ENCODE assay signal across 10 cellular contexts in the genomic region with DNA sequence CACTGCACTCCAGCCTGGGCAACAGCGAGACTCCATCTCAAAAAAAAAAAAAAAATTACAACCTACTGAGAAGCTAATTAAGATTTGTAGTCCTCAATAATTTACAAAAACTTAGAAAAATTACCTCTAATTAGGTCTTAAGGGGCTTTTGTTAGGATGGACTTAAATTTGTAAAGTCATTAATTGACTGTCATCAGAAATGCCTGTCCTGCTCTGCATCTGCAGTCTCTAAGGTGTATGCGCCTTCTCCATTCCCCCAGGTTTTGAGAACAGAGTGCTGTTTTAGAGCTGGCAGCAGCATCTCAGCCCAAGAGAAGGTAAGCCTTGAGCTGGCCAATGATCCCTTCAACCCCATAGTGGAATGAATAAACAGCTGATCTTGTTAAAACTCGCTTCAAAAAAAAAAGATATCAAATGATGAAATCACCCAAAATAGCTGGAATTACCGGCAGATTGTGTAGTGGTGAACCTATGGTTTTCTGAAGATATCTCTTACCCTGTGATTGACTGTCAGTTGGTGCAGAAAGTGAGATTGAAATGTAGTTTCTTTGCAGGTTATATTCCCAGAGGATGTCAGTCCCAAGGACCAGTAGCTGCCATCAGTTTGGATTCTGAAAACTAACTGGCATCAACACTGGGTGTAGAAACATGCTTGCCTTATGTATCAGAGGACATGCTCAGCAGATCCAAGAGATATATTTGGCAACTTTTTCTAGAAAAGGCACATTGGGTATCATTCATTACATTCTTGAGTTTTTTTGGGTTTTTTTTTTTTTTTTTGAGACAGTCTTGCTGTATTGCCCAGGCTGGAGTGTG. TPM values are rescaled to one million over a fixed set of nuclear protein-coding genes. Genes with fewer than 3 reads are reported as not detected.
DNase-seq lines count a peak whose midpoint lies in the region; ATAC-seq, FAIRE-seq and TF ChIP-seq lines count a peak whose summit lies in the region.
"Had no signal": no experiment of that assay in that cellular context is flagged by ENCODE, and none has a peak within 500 bp of the region (broad histone marks: within the 10 kb centered on the region; RNA-seq: fewer than 3 reads in every experiment).

No MANE protein-coding gene starts in this region.

- no peak for ATAC-seq in HG03025 (IDR thresholded peaks at IDR 0.05; ENCODE audit: low FRiP score, unreplicated experiment)
- ATAC-seq: left cardiac atrium had no signal

- H3K4me1 ChIP-seq in neutrophil (ENCODE audit: control insufficient read depth in 1 of 2, insufficient read depth in 1 of 2, low read depth in 1 of 2, low read length in 1 of 2): peaks cover 61 to 64% of the 10 kb centered on the region in 2 experiments

- no peak for TF ChIP-seq POLR2A in NB4 (IDR thresholded peaks at IDR 0.05; ENCODE audit: extremely low read depth, insufficient read length)
- TF ChIP-seq POLR2A in H54 (IDR thresholded peaks at IDR 0.05; ENCODE audit: low read depth, low read length): no peak

- DNase-seq in NB4 (ENCODE audit: low read depth) (no peak), coronary artery (ENCODE audit: low spot score) (no peak), G401 (ENCODE audit: low spot score) (no peak), midbrain (lab: John Stamatoyannopoulos, UW) (no peak), H54 (ENCODE audit: insufficient read length, low spot score) (no peak)
- DNase-seq: left cardiac atrium, NCI-H2081 treated with DMSO at 0.1 percent for 48 hours had no signal

- H3K36me3 ChIP-seq in neutrophil: peaks cover 40% of the 10 kb centered on the region

- H3K4me3 ChIP-seq in GM08714 (ENCODE audit: low read length) (peak overlapping the region; percentile 97), NB4 (ENCODE audit: low read depth, low read length) (peak overlapping the region; percentile 69), coronary artery (peak overlapping the region; percentile 81), neutrophil (ENCODE audit: low read depth in 1 of 2, low read length in 1 of 2) (no peak overlapping the region)

- H3K27ac ChIP-seq in coronary artery (no peak overlapping the region), neutrophil (peak overlapping the region; percentile 88)

- TF ChIP-seq CTCF in NB4 (IDR thresholded peaks at IDR 0.05; ENCODE audit: low read depth, low read length) (no peak), coronary artery (IDR thresholded peaks at IDR 0.05) (no peak), neutrophil (IDR thresholded peaks at IDR 0.05) (no peak)

- H3K27me3 ChIP-seq in neutrophil: no peaks in the 10 kb centered on the region

- in situ Hi-C loops in G401 (cut with HindIII; ENCODE audit: low sequenced_read_pairs): no loop called here

- no peaks in the 10 kb centered on the region for H3K9me3 ChIP-seq in neutrophil

- FAIRE-seq in H54 (lab: Jason Lieb, UNC): no peak

RNA-seq across cellular contexts. Expression of gene TRPV2, which starts 25.7 kb away (rescaled TPM):
- 41.8 and 47.6 TPM in 2 replicates for total RNA-seq in G401 (2014; rRNA removed; shearing (Covaris generic))

RNA-seq across cellular contexts. Expression of gene LRRC75A, which starts 51.0 kb away (rescaled TPM):
- 0.24 and 0.86 TPM in 2 replicates for total RNA-seq in G401 (2014; rRNA removed; shearing (Covaris generic))

Comparison
In these comparisons a context has a peak if more than half of its experiments do, and no peak if none do; other contexts are left out.
1. H3K4me3 ChIP-seq: peak in GM08714 (single experiment), NB4 (single experiment) and coronary artery (single experiment); none in neutrophil (0 of 2).